Comparison of ENCODE assay signal across 8 cellular contexts in genomic region chr5:98933446-98934072, GRCh38. TPM values are rescaled to one million over a fixed set of nuclear protein-coding genes. Genes with fewer than 3 reads are reported as not detected.
A peak's percentile ranks its signal among the peaks of the same experiment; 100 is the strongest.
DNase-seq lines count a peak whose midpoint lies in the region; ATAC-seq and TF ChIP-seq lines count a peak whose summit lies in the region.

No MANE protein-coding gene starts in this region.

- peak overlapping the region; percentile 12 to 55 (median 26) for H3K4me3 Mint-ChIP-seq in CD4-positive, CD25-positive, alpha-beta regulatory T cell
- peak overlapping the region; percentile 60 for H3K4me3 Mint-ChIP-seq in activated naive CD8-positive, alpha-beta T cell treated with anti-CD3 and anti-CD28 coated beads, Interleukin-2, amount 50 U/mL, for 24 hours

- peak; percentile 16 to 86 (median 75) for DNase-seq in CD4-positive, CD25-positive, alpha-beta regulatory T cell
- peak; percentile 9 for DNase-seq in GM19238 (ENCODE audit: insufficient read length, low spot score)
- peak; percentile 17 for DNase-seq in activated naive CD8-positive, alpha-beta T cell treated with anti-CD3 and anti-CD28 coated beads, Interleukin-2, amount 50 U/mL, for 24 hours
- no peak for DNase-seq in RPMI8226
- DNase-seq in posterior vena cava (ENCODE audit: low spot score), result no peak
- DNase-seq in lower leg skin (ENCODE audit: low spot score in 2 of 2), result no peak
- DNase-seq in NCI-H2029 (lab: John Stamatoyannopoulos, UW), result no peak

- H3K9me3 ChIP-seq in CD4-positive, CD25-positive, alpha-beta regulatory T cell (ENCODE audit: control insufficient read depth in 2 of 2, low read length in 2 of 2), result no peaks in the 10 kb centered on the region

- peak overlapping the region; percentile 62 for H3K4me3 ChIP-seq in CD4-positive, CD25-positive, alpha-beta regulatory T cell (ENCODE audit: low read depth, low read length)
- no peak overlapping the region for H3K4me3 ChIP-seq in lower leg skin (ENCODE audit: low read depth, poor library complexity, severe bottlenecking)

- peaks cover 9% of the 10 kb centered on the region for H3K27me3 Mint-ChIP-seq in CD4-positive, CD25-positive, alpha-beta regulatory T cell
- H3K27me3 Mint-ChIP-seq in activated naive CD8-positive, alpha-beta T cell treated with anti-CD3 and anti-CD28 coated beads, Interleukin-2, amount 50 U/mL, for 24 hours, result no peaks in the 10 kb centered on the region

- no peak for TF ChIP-seq CTCF in lower leg skin (IDR thresholded peaks at IDR 0.05)

- H3K9me3 Mint-ChIP-seq in CD4-positive, CD25-positive, alpha-beta regulatory T cell, result no peaks in the 10 kb centered on the region
- peaks cover 4% of the 10 kb centered on the region for H3K9me3 Mint-ChIP-seq in activated naive CD8-positive, alpha-beta T cell treated with anti-CD3 and anti-CD28 coated beads, Interleukin-2, amount 50 U/mL, for 24 hours

- 72 to 87% methylated on average over 5 of the region's 5 CpGs for WGBS in lower leg skin, 2 donors

- H3K27ac Mint-ChIP-seq in CD4-positive, CD25-positive, alpha-beta regulatory T cell, result peak overlapping the region; percentile 87 to 98 (median 98)
- H3K27ac Mint-ChIP-seq in activated naive CD8-positive, alpha-beta T cell treated with anti-CD3 and anti-CD28 coated beads, Interleukin-2, amount 50 U/mL, for 24 hours, result peak overlapping the region; percentile 92

- no peaks in the 10 kb centered on the region for H3K27me3 ChIP-seq in CD4-positive, CD25-positive, alpha-beta regulatory T cell (ENCODE audit: control insufficient read depth, insufficient read depth, low read length)

- H3K4me1 ChIP-seq in CD4-positive, CD25-positive, alpha-beta regulatory T cell (ENCODE audit: control insufficient read depth, insufficient read depth, low read length, poor library complexity, severe bottlenecking), result peaks cover 44% of the 10 kb centered on the region

- H3K27ac ChIP-seq in CD4-positive, CD25-positive, alpha-beta regulatory T cell (ENCODE audit: insufficient read depth, low read length, poor library complexity, severe bottlenecking), result peak overlapping the region; percentile 100

- ATAC-seq in CD4-positive, CD25-positive, alpha-beta regulatory T cell (ENCODE audit: low read depth in 2 of 2), result peak in 1 of 2 donors; percentile 6
- peak; percentile 25 for ATAC-seq in HG03469 (IDR thresholded peaks at IDR 0.05; ENCODE audit: unreplicated experiment)
- no peak for ATAC-seq in activated naive CD8-positive, alpha-beta T cell treated with anti-CD3 and anti-CD28 coated beads, Interleukin-2, amount 50 U/mL, for 24 hours

- intact Hi-C loops in posterior vena cava (cut with DNase I), result no loop called here
- intact Hi-C loops in lower leg skin (cut with DNase I; ENCODE audit: low total_unique reads), result no loop called here

- TF ChIP-seq POLR2A in lower leg skin (IDR thresholded peaks at IDR 0.05), result no peak

- H3K36me3 Mint-ChIP-seq in CD4-positive, CD25-positive, alpha-beta regulatory T cell, result peaks cover 6% of the 10 kb centered on the region
- H3K36me3 Mint-ChIP-seq in activated naive CD8-positive, alpha-beta T cell treated with anti-CD3 and anti-CD28 coated beads, Interleukin-2, amount 50 U/mL, for 24 hours (ENCODE audit: low read depth), result peaks cover 2% of the 10 kb centered on the region

- H3K36me3 ChIP-seq in CD4-positive, CD25-positive, alpha-beta regulatory T cell (ENCODE audit: control insufficient read depth, insufficient read depth, low read length), result peaks cover 3% of the 10 kb centered on the region

- peaks cover 19 to 81% (median 54%) of the 10 kb centered on the region in 4 donors for H3K4me1 Mint-ChIP-seq in CD4-positive, CD25-positive, alpha-beta regulatory T cell
- H3K4me1 Mint-ChIP-seq in activated naive CD8-positive, alpha-beta T cell treated with anti-CD3 and anti-CD28 coated beads, Interleukin-2, amount 50 U/mL, for 24 hours, result peaks cover 75% of the 10 kb centered on the region

RNA-seq across cellular contexts. Expression of gene CHD1, which starts 4.8 kb away (rescaled TPM):
- 172 TPM for total RNA-seq in CD4-positive, CD25-positive, alpha-beta regulatory T cell
- 10 to 100 TPM in 1 of 4 donors, 1 to 10 TPM in 3; 7.8 to 12.3 (median 8.6) TPM for polyA plus RNA-seq in CD4-positive, CD25-positive, alpha-beta regulatory T cell
- total RNA-seq in posterior vena cava (10 to 100 TPM; 32.3 to 39.9 TPM), lower leg skin (10 to 100 TPM; 40.8 to 46.8 (median 43.2) TPM)

Comparison
In these comparisons a context has a peak if more than half of its experiments do, and no peak if none do; other contexts are left out.
1. DNase-seq: peak in CD4-positive, CD25-positive, alpha-beta regulatory T cell (3 of 3), GM19238 (single experiment) and activated naive CD8-positive, alpha-beta T cell treated with anti-CD3 and anti-CD28 coated beads, Interleukin-2, amount 50 U/mL, for 24 hours (single experiment); none in RPMI8226 (single experiment), posterior vena cava (single experiment), lower leg skin (0 of 2) and NCI-H2029 (single experiment).